In the genomic region with DNA sequence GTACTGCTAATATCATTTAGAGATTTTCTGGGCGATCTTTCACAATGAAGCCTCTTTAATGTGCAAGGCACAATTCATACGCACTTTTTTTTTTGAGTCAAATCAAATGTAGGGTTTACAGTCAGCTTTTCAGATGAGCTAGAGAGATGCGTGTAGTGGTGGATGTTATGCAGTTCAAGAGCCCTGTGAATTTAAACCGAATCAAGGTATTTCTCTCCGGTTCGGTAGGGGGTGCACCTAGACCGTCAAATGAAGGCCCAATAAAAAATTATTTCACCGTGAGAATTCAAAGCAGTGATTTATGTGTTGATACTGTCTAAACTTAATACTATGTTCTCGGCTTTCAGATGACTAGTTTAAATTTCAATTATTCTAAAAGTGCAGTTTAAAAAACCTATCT, we compare ENCODE assay signal across 8 cellular contexts. TPM values are rescaled to one million over a fixed set of nuclear protein-coding genes. Genes with fewer than 3 reads are reported as not detected.
DNase-seq lines count a peak whose midpoint lies in the region; ATAC-seq and TF ChIP-seq lines count a peak whose summit lies in the region.

No MANE protein-coding gene starts in this region.

- peak; percentile 15 for DNase-seq in activated CD4-positive, alpha-beta memory T cell treated with anti-CD3 and anti-CD28 coated beads for 36 hours
- DNase-seq in activated CD4-positive, alpha-beta memory T cell treated with anti-CD3 and anti-CD28 coated beads, Interleukin-2, amount 10 ng/mL, durations not matched to agents 7 days and 5 days = no peak
- DNase-seq in NCI-H2081 treated with DMSO at 0.1 percent for 48 hours (lab: John Stamatoyannopoulos, UW) (peak; percentile 53), dermis blood vessel endothelial cell (peak; percentile 36), progenitor cell of endocrine pancreas (ENCODE audit: low spot score, unreplicated experiment) (no peak), posterior vena cava (ENCODE audit: low spot score) (no peak)

- peak; percentile 62 for TF ChIP-seq CTCF in progenitor cell of endocrine pancreas (IDR thresholded peaks at IDR 0.05; ENCODE audit: unreplicated experiment)

- peaks cover 50% of the 10 kb centered on the region for H3K27me3 Mint-ChIP-seq in activated CD4-positive, alpha-beta memory T cell treated with anti-CD3 and anti-CD28 coated beads for 36 hours
- peaks cover 54% of the 10 kb centered on the region for H3K27me3 Mint-ChIP-seq in activated CD4-positive, alpha-beta memory T cell treated with anti-CD3 and anti-CD28 coated beads, Interleukin-2, amount 10 ng/mL, durations not matched to agents 7 days and 5 days
- peaks cover 35% of the 10 kb centered on the region for H3K27me3 Mint-ChIP-seq in progenitor cell of endocrine pancreas

- intact Hi-C loops in activated CD4-positive, alpha-beta memory T cell treated with anti-CD3 and anti-CD28 coated beads for 36 hours (cut with micrococcal nuclease) = loop anchor here (10.0 kb wide), 1 partner anchor 1017 kb away; a partner anchor contains a TSS
- intact Hi-C loops in posterior vena cava (cut with DNase I) = loop anchor here in 1 of 2 donors (5.0 kb wide), 1 partner anchor 710 kb away; no protein-coding TSS in a partner anchor

- H3K4me1 Mint-ChIP-seq in activated CD4-positive, alpha-beta memory T cell treated with anti-CD3 and anti-CD28 coated beads for 36 hours (ENCODE audit: low read depth) = peaks cover 9% of the 10 kb centered on the region
- peaks cover 7% of the 10 kb centered on the region for H3K4me1 Mint-ChIP-seq in activated CD4-positive, alpha-beta memory T cell treated with anti-CD3 and anti-CD28 coated beads, Interleukin-2, amount 10 ng/mL, durations not matched to agents 7 days and 5 days
- H3K4me1 Mint-ChIP-seq in progenitor cell of endocrine pancreas (ENCODE audit: low read depth) = peaks cover 4% of the 10 kb centered on the region

- ATAC-seq in GM18511 (IDR thresholded peaks at IDR 0.05; ENCODE audit: unreplicated experiment) = no peak
- ATAC-seq in HG03571 (IDR thresholded peaks at IDR 0.05; ENCODE audit: unreplicated experiment) = no peak

- H3K27ac Mint-ChIP-seq in activated CD4-positive, alpha-beta memory T cell treated with anti-CD3 and anti-CD28 coated beads for 36 hours = no peak overlapping the region
- no peak overlapping the region for H3K27ac Mint-ChIP-seq in activated CD4-positive, alpha-beta memory T cell treated with anti-CD3 and anti-CD28 coated beads, Interleukin-2, amount 10 ng/mL, durations not matched to agents 7 days and 5 days
- H3K27ac Mint-ChIP-seq in progenitor cell of endocrine pancreas = no peak overlapping the region

- POLR2A ChIA-PET in activated CD4-positive, alpha-beta memory T cell treated with anti-CD3 and anti-CD28 coated beads for 36 hours (lab: Charles Lee) = no interaction called here
- POLR2A ChIA-PET in activated CD4-positive, alpha-beta memory T cell treated with anti-CD3 and anti-CD28 coated beads, Interleukin-2, amount 10 ng/mL, durations not matched to agents 7 days and 5 days (lab: Charles Lee) = no interaction called here

- H3K9me3 Mint-ChIP-seq in activated CD4-positive, alpha-beta memory T cell treated with anti-CD3 and anti-CD28 coated beads for 36 hours = no peaks in the 10 kb centered on the region
- no peaks in the 10 kb centered on the region for H3K9me3 Mint-ChIP-seq in activated CD4-positive, alpha-beta memory T cell treated with anti-CD3 and anti-CD28 coated beads, Interleukin-2, amount 10 ng/mL, durations not matched to agents 7 days and 5 days
- no peaks in the 10 kb centered on the region for H3K9me3 Mint-ChIP-seq in progenitor cell of endocrine pancreas (ENCODE audit: low read depth)

- H3K36me3 Mint-ChIP-seq in activated CD4-positive, alpha-beta memory T cell treated with anti-CD3 and anti-CD28 coated beads for 36 hours = no peaks in the 10 kb centered on the region
- H3K36me3 Mint-ChIP-seq in activated CD4-positive, alpha-beta memory T cell treated with anti-CD3 and anti-CD28 coated beads, Interleukin-2, amount 10 ng/mL, durations not matched to agents 7 days and 5 days (ENCODE audit: low read depth) = no peaks in the 10 kb centered on the region
- H3K36me3 Mint-ChIP-seq in progenitor cell of endocrine pancreas (ENCODE audit: insufficient read depth) = no peaks in the 10 kb centered on the region

- H3K4me3 Mint-ChIP-seq in activated CD4-positive, alpha-beta memory T cell treated with anti-CD3 and anti-CD28 coated beads for 36 hours = no peak overlapping the region
- no peak overlapping the region for H3K4me3 Mint-ChIP-seq in activated CD4-positive, alpha-beta memory T cell treated with anti-CD3 and anti-CD28 coated beads, Interleukin-2, amount 10 ng/mL, durations not matched to agents 7 days and 5 days
- peak overlapping the region; percentile 60 for H3K4me3 Mint-ChIP-seq in progenitor cell of endocrine pancreas (ENCODE audit: low read depth)

- CTCF ChIA-PET in activated CD4-positive, alpha-beta memory T cell treated with anti-CD3 and anti-CD28 coated beads for 36 hours (lab: Charles Lee) = interaction anchor here (0.6 to 1.5 kb wide), 6 partner anchors 8 to 1553 kb away, joined by 3 to 8 read pairs (median 4); no protein-coding TSS in a partner anchor
- CTCF ChIA-PET in activated CD4-positive, alpha-beta memory T cell treated with anti-CD3 and anti-CD28 coated beads, Interleukin-2, amount 10 ng/mL, durations not matched to agents 7 days and 5 days (lab: Charles Lee) = interaction anchor here (1.0 to 1.4 kb wide), 4 partner anchors 8 to 12 kb away, joined by 3 to 5 read pairs (median 4); no protein-coding TSS in a partner anchor

RNA-seq across cellular contexts. Expression of a gene that starts 1.1 kb away (rescaled TPM):
- under 1 TPM in 1 of 2 experiments, not detected in 1; 0.10 TPM for total RNA-seq in activated CD4-positive, alpha-beta memory T cell treated with anti-CD3 and anti-CD28 coated beads for 36 hours
- total RNA-seq in activated CD4-positive, alpha-beta memory T cell treated with anti-CD3 and anti-CD28 coated beads, Interleukin-2, amount 10 ng/mL, durations not matched to agents 7 days and 5 days = under 1 TPM in 1 of 2 experiments, not detected in 1; 0.10 TPM
- total RNA-seq in dermis blood vessel endothelial cell = not detected in 2 replicates
- total RNA-seq in progenitor cell of endocrine pancreas = 2.5 and 3.5 TPM in 2 replicates
- under 1 TPM in 1 of 2 donors, not detected in 1; 0.46 TPM for total RNA-seq in posterior vena cava

Comparison
In these comparisons a context has a peak if more than half of its experiments do, and no peak if none do; other contexts are left out.
1. DNase-seq: peak in activated CD4-positive, alpha-beta memory T cell treated with anti-CD3 and anti-CD28 coated beads for 36 hours (single experiment), NCI-H2081 treated with DMSO at 0.1 percent for 48 hours (single experiment) and dermis blood vessel endothelial cell (single experiment); none in activated CD4-positive, alpha-beta memory T cell treated with anti-CD3 and anti-CD28 coated beads, Interleukin-2, amount 10 ng/mL, durations not matched to agents 7 days and 5 days (single experiment), progenitor cell of endocrine pancreas (single experiment) and posterior vena cava (single experiment).